ENCODE assay signal across 20 cellular contexts in genomic region chr10:12769326-12770044, GRCh38.
A peak's percentile ranks its signal among the peaks of the same experiment; 100 is the strongest.
DNase-seq lines count a peak whose midpoint lies in the region; ATAC-seq and TF ChIP-seq lines count a peak whose summit lies in the region.
"Had no signal": no experiment of that assay in that cellular context is flagged by ENCODE, and none has a peak within 500 bp of the region (broad histone marks: within the 10 kb centered on the region; RNA-seq: fewer than 3 reads in every experiment).

No MANE protein-coding gene starts in this region.

- H4K91ac ChIP-seq in neuronal stem cell (ENCODE audit: low read depth, low read length, poor library complexity), result no peak overlapping the region

- H3K4me3 ChIP-seq in GM23338 (no peak overlapping the region), dorsolateral prefrontal cortex (peak overlapping the region in 6 of 59 donors; percentile 5 to 27 (median 12)), neuronal stem cell (ENCODE audit: low read length in 2 of 2) (no peak overlapping the region), MM.1S (ENCODE audit: low read length) (no peak overlapping the region)
- H3K4me3 ChIP-seq in effector memory CD4-positive, alpha-beta T cell (ENCODE audit: insufficient read depth, low read depth, low read length, poor library complexity, severe bottlenecking), result no peak overlapping the region
- H3K4me3 ChIP-seq: BLaER1, SK-N-MC had no signal

- no CpG with 5 or more reads among the region's 14 CpGs for WGBS in neuronal stem cell (ENCODE audit: extremely low coverage in 2 of 2, insufficient read length in 2 of 2, insufficient replicate concordance in 1 of 2), 2 donors

- H3K4me3 Mint-ChIP-seq in GM23338, result no peak overlapping the region
- H3K4me3 Mint-ChIP-seq: CD4-positive, CD25-positive, alpha-beta regulatory T cell had no signal

- H3K4me2 ChIP-seq in GM23338 (peak overlapping the region; percentile 65; the same call in 1 of the 2 replicates), neuronal stem cell (ENCODE audit: insufficient read depth, low read length, poor library complexity, severe bottlenecking) (no peak overlapping the region), MM.1S (ENCODE audit: low read depth, low read length) (no peak overlapping the region)

- H4K20me1 ChIP-seq in GM23338 (replicated peaks; ENCODE audit: insufficient read depth), result no peaks in the 10 kb centered on the region
- no peaks in the 10 kb centered on the region for H4K20me1 ChIP-seq in MM.1S (ENCODE audit: insufficient read depth, low read length)
- H4K20me1 ChIP-seq: BLaER1 had no signal

- peaks cover 43% of the 10 kb centered on the region for H3K4me1 ChIP-seq in GM23338 (ENCODE audit: insufficient read depth)
- peaks cover 18 to 29% of the 10 kb centered on the region in 2 donors for H3K4me1 ChIP-seq in neuronal stem cell (ENCODE audit: control insufficient read depth in 2 of 2, insufficient read depth in 1 of 2, low read depth in 1 of 2, low read length in 2 of 2)
- H3K4me1 ChIP-seq in effector memory CD4-positive, alpha-beta T cell (ENCODE audit: control insufficient read depth, insufficient read depth, low read length, poor library complexity, severe bottlenecking), result no peaks in the 10 kb centered on the region
- no peaks in the 10 kb centered on the region for H3K4me1 ChIP-seq in MM.1S (ENCODE audit: low read length)

- no peak overlapping the region for H2BK5ac ChIP-seq in neuronal stem cell (ENCODE audit: low read length)

- no peak overlapping the region for H2AK5ac ChIP-seq in neuronal stem cell (ENCODE audit: low read depth, low read length)

- H2BK12ac ChIP-seq in neuronal stem cell (ENCODE audit: low read length), result no peak overlapping the region

- H3K27ac Mint-ChIP-seq in GM23338, result no peak overlapping the region
- H3K27ac Mint-ChIP-seq: CD4-positive, CD25-positive, alpha-beta regulatory T cell had no signal

- intact Hi-C loops in dorsolateral prefrontal cortex (cut with DNase I), result no loop called here

- H2AFZ ChIP-seq in GM23338, result no peak overlapping the region
- H2AFZ ChIP-seq in neuronal stem cell (ENCODE audit: low read length), result peak overlapping the region; percentile 79
- H2AFZ ChIP-seq in MM.1S (ENCODE audit: low read length), result no peak overlapping the region

- no peak overlapping the region for H3K14ac ChIP-seq in neuronal stem cell (ENCODE audit: low read length)

- H3K9me2 ChIP-seq in GM23338 (ENCODE audit: insufficient read depth) (no peaks in the 10 kb centered on the region), MM.1S (replicated peaks; ENCODE audit: insufficient read depth, low read length) (no peaks in the 10 kb centered on the region)

- no peaks in the 10 kb centered on the region for H3K9me3 ChIP-seq in neuronal stem cell (replicated peaks in 1 of 2; ENCODE audit: control insufficient read depth in 2 of 2, insufficient read depth in 1 of 2, low read depth in 1 of 2, low read length in 2 of 2)
- H3K9me3 ChIP-seq in effector memory CD4-positive, alpha-beta T cell (ENCODE audit: control insufficient read depth, low read length), result no peaks in the 10 kb centered on the region
- H3K9me3 ChIP-seq in MM.1S (replicated peaks; ENCODE audit: insufficient read depth, low read length), result no peaks in the 10 kb centered on the region
- H3K9me3 ChIP-seq: BLaER1 had no signal

- H3K27me3 Mint-ChIP-seq in GM23338 (ENCODE audit: insufficient read depth, low read depth, poor library complexity), result peaks cover 11% of the 10 kb centered on the region

- H3K27me3 ChIP-seq in GM23338 (ENCODE audit: insufficient read depth) (no peaks in the 10 kb centered on the region), dorsolateral prefrontal cortex (no peaks in the 10 kb centered on the region), neuronal stem cell (ENCODE audit: control insufficient read depth in 3 of 3, insufficient read depth in 3 of 3, low read depth in 1 of 3, low read length in 3 of 3) (no peaks in the 10 kb centered on the region), MM.1S (replicated peaks; ENCODE audit: insufficient read depth, low read length) (no peaks in the 10 kb centered on the region)
- no peaks in the 10 kb centered on the region for H3K27me3 ChIP-seq in effector memory CD4-positive, alpha-beta T cell (replicated peaks; ENCODE audit: control insufficient read depth, insufficient read depth, low read length, poor library complexity, severe bottlenecking)
- H3K27me3 ChIP-seq: BLaER1 had no signal

- TF ChIP-seq CTCF in GM23338 (conservative IDR thresholded peaks at IDR 0.05; ENCODE audit: low read depth in 2 of 2) (no peak), dorsolateral prefrontal cortex (IDR thresholded peaks at IDR 0.05 in 54 of 56, conservative IDR thresholded peaks at IDR 0.05 in 2 of 56; ENCODE audit: low read depth in 1 of 56, partially characterized antibody in 56 of 56) (no peak), MM.1S (IDR thresholded peaks at IDR 0.05; ENCODE audit: low read length) (no peak)

- H3K27ac ChIP-seq in GM23338 (ENCODE audit: low read depth), result no peak overlapping the region
- peak overlapping the region in 34 of 59 donors; percentile 1 to 78 (median 55) for H3K27ac ChIP-seq in dorsolateral prefrontal cortex
- no peak overlapping the region for H3K27ac ChIP-seq in neuronal stem cell (replicated peaks; ENCODE audit: low read length)
- H3K27ac ChIP-seq in effector memory CD4-positive, alpha-beta T cell (ENCODE audit: insufficient read depth, low read length, poor library complexity, severe bottlenecking), result no peak overlapping the region
- no peak overlapping the region for H3K27ac ChIP-seq in MM.1S (ENCODE audit: low read length)
- H3K27ac ChIP-seq: BLaER1, SK-N-MC had no signal

- no peak overlapping the region for H3K9ac ChIP-seq in neuronal stem cell (ENCODE audit: low read depth, low read length, poor library complexity)
- no peak overlapping the region for H3K9ac ChIP-seq in MM.1S (ENCODE audit: low read length)
- H3K9ac ChIP-seq: BLaER1 had no signal

- ATAC-seq in GM23338 (no peak), HG02763 (IDR thresholded peaks at IDR 0.05; ENCODE audit: unreplicated experiment) (no peak)

- no peak overlapping the region for H2BK15ac ChIP-seq in neuronal stem cell (ENCODE audit: low read length)

- H3K36me3 Mint-ChIP-seq in GM23338 (ENCODE audit: low read depth), result peaks cover 10% of the 10 kb centered on the region

- peaks cover 62% of the 10 kb centered on the region for H3K4me1 Mint-ChIP-seq in GM23338

- H3K4ac ChIP-seq in neuronal stem cell (ENCODE audit: low read length), result no peak overlapping the region

- no peaks in the 10 kb centered on the region for H3K9me3 Mint-ChIP-seq in GM23338

- DNase-seq in GM23338 (ENCODE audit: low spot score) (no peak), amniotic epithelial cell (ENCODE audit: low read depth) (peak; percentile 2), dorsolateral prefrontal cortex (no peak), neuronal stem cell (ENCODE audit: low spot score) (no peak), MM.1S (no peak)
- no peak for DNase-seq in effector memory CD4-positive, alpha-beta T cell
- DNase-seq: CD4-positive, CD25-positive, alpha-beta regulatory T cell; H7; Karpas-422; NCI-H1105; NCI-H1436 treated with DMSO at 0.1 percent for 48 hours; NCI-H187 treated with DMSO at 0.1 percent for 48 hours; NCI-H2171 treated with DMSO at 0.1 percent for 48 hours; NCI-H446; NCI-H524 treated with DMSO at 0.1 percent for 48 hours; NCI-H774; SIG-M5 had no signal

- 0 out of 2 replicates have a peak, but pooled peaks cover 4% of the 10 kb centered on the region for H3F3A ChIP-seq in GM23338 (replicated peaks; ENCODE audit: low read depth)
- H3F3A ChIP-seq in MM.1S (ENCODE audit: insufficient read depth, low read length), result no peaks in the 10 kb centered on the region

- no peak overlapping the region for H3K23ac ChIP-seq in neuronal stem cell (ENCODE audit: low read depth, low read length, poor library complexity)

- no peaks in the 10 kb centered on the region for H3K79me1 ChIP-seq in neuronal stem cell (ENCODE audit: low read depth, low read length)

- no peak overlapping the region for H2BK120ac ChIP-seq in neuronal stem cell (ENCODE audit: low read depth, low read length)

- H3K18ac ChIP-seq in neuronal stem cell (ENCODE audit: low read length), result no peak overlapping the region

- H3K79me2 ChIP-seq in GM23338 (replicated peaks; ENCODE audit: insufficient read depth), result no peaks in the 10 kb centered on the region
- H3K79me2 ChIP-seq in MM.1S (ENCODE audit: low read length), result no peaks in the 10 kb centered on the region

- H3K36me3 ChIP-seq in GM23338 (ENCODE audit: insufficient read depth), result no peaks in the 10 kb centered on the region
- H3K36me3 ChIP-seq in neuronal stem cell (replicated peaks in 1 of 2; ENCODE audit: control insufficient read depth in 2 of 2, insufficient read depth in 2 of 2, low read length in 2 of 2), result no peaks in the 10 kb centered on the region
- no peaks in the 10 kb centered on the region for H3K36me3 ChIP-seq in effector memory CD4-positive, alpha-beta T cell (ENCODE audit: control insufficient read depth, insufficient read depth, low read length)
- H3K36me3 ChIP-seq in MM.1S (replicated peaks; ENCODE audit: insufficient read depth, low read length), result no peaks in the 10 kb centered on the region

- H4K8ac ChIP-seq in neuronal stem cell (ENCODE audit: low read depth, low read length), result no peak overlapping the region

TF ChIP-seq in GM23338, 12 proteins besides CTCF, POLR2A, EP300 and RAD21 (continues in another document):
- no peak for TF ChIP-seq EZH2phosphoT487 (IDR thresholded peaks at IDR 0.05; ENCODE audit: unreplicated experiment)
- no peak for TF ChIP-seq ZNF114 (CRISPR knock-in tag; IDR thresholded peaks at IDR 0.05)
- no peak for TF ChIP-seq POLR2AphosphoS5 (IDR thresholded peaks at IDR 0.05; ENCODE audit: low read depth)
- no peak for TF ChIP-seq STAT1 (IDR thresholded peaks at IDR 0.05; ENCODE audit: unreplicated experiment)
- TF ChIP-seq EZH2 (IDR thresholded peaks at IDR 0.05; ENCODE audit: low read depth, unreplicated experiment), result no peak

Comparison
In these comparisons a context has a peak if more than half of its experiments do, and no peak if none do; other contexts are left out.
1. H3K27ac ChIP-seq: peak in dorsolateral prefrontal cortex (34 of 59); none in GM23338 (single experiment), neuronal stem cell (single experiment), effector memory CD4-positive, alpha-beta T cell (single experiment) and MM.1S (single experiment).